9 cellular contexts compared by ENCODE assay signal in genomic region chr11:66003291-66003690, GRCh38. TPM values are rescaled to one million over a fixed set of nuclear protein-coding genes. Genes with fewer than 3 reads are reported as not detected.
A peak's percentile ranks its signal among the peaks of the same experiment; 100 is the strongest.
DNase-seq lines count a peak whose midpoint lies in the region; ATAC-seq and TF ChIP-seq lines count a peak whose summit lies in the region.
"Had no signal": no experiment of that assay in that cellular context is flagged by ENCODE, and none has a peak within 500 bp of the region (broad histone marks: within the 10 kb centered on the region; RNA-seq: fewer than 3 reads in every experiment).

No MANE protein-coding gene starts in this region.

- H3K4me3 ChIP-seq in GM08714 (ENCODE audit: low read length), result peak overlapping the region; percentile 75
- peak overlapping the region; percentile 69 for H3K4me3 ChIP-seq in RWPE2 (ENCODE audit: severe bottlenecking)
- H3K4me3 ChIP-seq in esophagus squamous epithelium, result peak overlapping the region; percentile 72 to 95 (median 81)
- H3K4me3 ChIP-seq in psoas muscle, result peak overlapping the region; percentile 74

- no peak for ATAC-seq in RWPE2 (ENCODE audit: low read depth)
- ATAC-seq in psoas muscle, result no peak

- peak overlapping the region; percentile 80 for H3K27ac ChIP-seq in RWPE2 (ENCODE audit: poor library complexity, severe bottlenecking)
- peak overlapping the region; percentile 87 to 94 (median 94) for H3K27ac ChIP-seq in esophagus squamous epithelium
- peak overlapping the region; percentile 96 for H3K27ac ChIP-seq in psoas muscle

- intact Hi-C loops in esophagus squamous epithelium (cut with DNase I), result no loop called here
- intact Hi-C loops in psoas muscle (cut with DNase I), result loop anchor here in 1 of 2 donors (5.0 kb wide), 1 partner anchor 41 kb away; the partner anchor contains the start of gene SART1

- no peak for TF ChIP-seq POLR2A in esophagus squamous epithelium (IDR thresholded peaks at IDR 0.05)

- whole genome bisulfite sequencing in esophagus squamous epithelium, 2 donors, result 61 to 72% methylated on average over 6 of the region's 6 CpGs
- WGBS in psoas muscle, 3 donors, result 49 to 70% (median 51%) methylated on average over 6 of the region's 6 CpGs

- DNase-seq in RWPE2 (ENCODE audit: low spot score), result no peak
- no peak for DNase-seq in esophagus squamous epithelium (lab: John Stamatoyannopoulos, UW)
- DNase-seq in psoas muscle, result no peak
- no peak for DNase-seq in CD1c-positive myeloid dendritic cell (ENCODE audit: extremely low spot score)
- DNase-seq in SKM-1 treated with dmso at 0.1 percent for 144 hours (lab: John Stamatoyannopoulos, UW; ENCODE audit: unreplicated experiment), result no peak
- no peak for DNase-seq in DMS53 treated with DMSO at 0.1 percent for 48 hours (lab: John Stamatoyannopoulos, UW; ENCODE audit: unreplicated experiment)
- DNase-seq in NK-92 treated with Interleukin-12 subunit alpha and Interleukin-12 subunit beta, amount 100 ng/mL, for 24 hours (lab: John Stamatoyannopoulos, UW), result no peak

- H3K27me3 ChIP-seq in RWPE2 (ENCODE audit: insufficient read depth, poor library complexity, severe bottlenecking) (no peaks in the 10 kb centered on the region), esophagus squamous epithelium (no peaks in the 10 kb centered on the region), psoas muscle (ENCODE audit: insufficient read depth in 3 of 3, low read length in 2 of 3) (no peaks in the 10 kb centered on the region)

- H3K36me3 ChIP-seq in RWPE2 (ENCODE audit: low read depth), result peaks cover 50% of the 10 kb centered on the region
- peaks cover 15 to 57% (median 25%) of the 10 kb centered on the region in 3 donors for H3K36me3 ChIP-seq in esophagus squamous epithelium
- peaks cover 0 to 54% of the 10 kb centered on the region in 2 donors for H3K36me3 ChIP-seq in psoas muscle (ENCODE audit: insufficient read depth in 1 of 2, low read depth in 1 of 2)

- H3K9me3 ChIP-seq in RWPE2 (ENCODE audit: severe bottlenecking) (no peaks in the 10 kb centered on the region), esophagus squamous epithelium (no peaks in the 10 kb centered on the region), psoas muscle (no peaks in the 10 kb centered on the region)

- peaks cover 9% of the 10 kb centered on the region for H3K4me1 ChIP-seq in RWPE2 (ENCODE audit: insufficient read depth, poor library complexity, severe bottlenecking)
- peaks cover 20 to 56% (median 21%) of the 10 kb centered on the region in 3 donors for H3K4me1 ChIP-seq in esophagus squamous epithelium
- peaks cover 34% of the 10 kb centered on the region for H3K4me1 ChIP-seq in psoas muscle

- TF ChIP-seq CTCF in RWPE2 (IDR thresholded peaks at IDR 0.05; ENCODE audit: poor library complexity, severe bottlenecking) (no peak), esophagus squamous epithelium (IDR thresholded peaks at IDR 0.05) (no peak), psoas muscle (IDR thresholded peaks at IDR 0.05) (no peak)

RNA-seq across cellular contexts. Expression of gene BANF1, which starts 1.0 kb away (rescaled TPM):
- total RNA-seq in esophagus squamous epithelium (10 to 100 TPM; 29.1 to 52.3 (median 41.9) TPM), psoas muscle (100 to 1,000 TPM; 298 to 384 (median 336) TPM)
- polyA plus RNA-seq in psoas muscle, result 100 to 1,000 TPM; 251 to 355 (median 314) TPM

RNA-seq across cellular contexts. Expression of gene EIF1AD, which starts 1.3 kb away (rescaled TPM):
- total RNA-seq in esophagus squamous epithelium, result 10 to 100 TPM; 24.7 to 43.2 (median 30.0) TPM
- 10 to 100 TPM; 24.8 to 44.5 (median 31.6) TPM for total RNA-seq in psoas muscle
- 10 to 100 TPM; 29.4 to 63.1 (median 54.2) TPM for polyA plus RNA-seq in psoas muscle

RNA-seq across cellular contexts. Expression of gene CST6, which starts 8.5 kb away (rescaled TPM):
- total RNA-seq in esophagus squamous epithelium (10 to 100 TPM; 14.6 to 58.5 (median 15.1) TPM), psoas muscle (under 1 TPM in 3 of 4 donors, not detected in 1; 0.40 to 0.93 (median 0.47) TPM)
- 10 to 100 TPM in 1 of 3 donors, under 1 TPM in 1, not detected in 1; 0.13 to 18.7 TPM for polyA plus RNA-seq in psoas muscle
- total RNA-seq: myocyte had no signal

RNA-seq across cellular contexts. Expression of gene CATSPER1, which starts 23.0 kb away (rescaled TPM):
- total RNA-seq in esophagus squamous epithelium (not detected), psoas muscle (not detected)
- polyA plus RNA-seq in psoas muscle, result under 1 TPM in 2 of 3 donors, not detected in 1; 0.01 to 0.55 TPM
- total RNA-seq: myocyte had no signal

RNA-seq across cellular contexts. Expression of gene SART1, which starts 41.8 kb away (rescaled TPM):
- total RNA-seq in esophagus squamous epithelium (10 to 100 TPM; 27.6 to 35.0 (median 33.1) TPM), psoas muscle (10 to 100 TPM; 36.3 to 55.4 (median 49.3) TPM)
- polyA plus RNA-seq in psoas muscle, result 10 to 100 TPM; 40.3 to 58.7 (median 44.7) TPM

Comparison
In these comparisons a context has a peak if more than half of its experiments do, and no peak if none do; other contexts are left out.
1. RNA of gene BANF1, which starts 1.0 kb away (total RNA-seq): 298 to 384 TPM in psoas muscle; 29.1 to 52.3 TPM in esophagus squamous epithelium; every median in the first group is over 4 times any median in the second.
2. RNA of gene CST6, which starts 8.5 kb away (total RNA-seq): 14.6 to 58.5 TPM in esophagus squamous epithelium; 0.40 to 0.93 TPM in psoas muscle; every median in the first group is over 4 times any median in the second.
3. Peak in every context shown above with its lines, with median percentiles within 50 percentile points of each other: H3K4me3 ChIP-seq and H3K27ac ChIP-seq.